Comparison of ENCODE assay signal across 9 cellular contexts in genomic region chr20:24850206-24850605, GRCh38.
"Had no signal": no experiment of that assay in that cellular context is flagged by ENCODE, and none has a peak within 500 bp of the region (broad histone marks: within the 10 kb centered on the region; RNA-seq: fewer than 3 reads in every experiment).

No MANE protein-coding gene starts in this region.

- H3K4me3 Mint-ChIP-seq: GM23338, H9, HFFc6 had no signal

- H3K4me3 ChIP-seq: GM23248, GM23338, HAP-1 had no signal

- H3K4me1 Mint-ChIP-seq: H9 had no signal

- ATAC-seq: GM23338, HCT116 had no signal

- H3K4me1 ChIP-seq: HAP-1 had no signal

- H3K36me3 ChIP-seq: HAP-1 had no signal

- H3K27ac Mint-ChIP-seq: GM23338, H9, HFFc6 had no signal

- DNase-seq: GM23248, GOT3, H7, H9, HCEC 1CT, HFFc6 had no signal

- H3K9me3 ChIP-seq: HAP-1 had no signal

- H3K27ac ChIP-seq: GM23248 had no signal
